1 cellular context compared by ENCODE assay signal in the genomic region with DNA sequence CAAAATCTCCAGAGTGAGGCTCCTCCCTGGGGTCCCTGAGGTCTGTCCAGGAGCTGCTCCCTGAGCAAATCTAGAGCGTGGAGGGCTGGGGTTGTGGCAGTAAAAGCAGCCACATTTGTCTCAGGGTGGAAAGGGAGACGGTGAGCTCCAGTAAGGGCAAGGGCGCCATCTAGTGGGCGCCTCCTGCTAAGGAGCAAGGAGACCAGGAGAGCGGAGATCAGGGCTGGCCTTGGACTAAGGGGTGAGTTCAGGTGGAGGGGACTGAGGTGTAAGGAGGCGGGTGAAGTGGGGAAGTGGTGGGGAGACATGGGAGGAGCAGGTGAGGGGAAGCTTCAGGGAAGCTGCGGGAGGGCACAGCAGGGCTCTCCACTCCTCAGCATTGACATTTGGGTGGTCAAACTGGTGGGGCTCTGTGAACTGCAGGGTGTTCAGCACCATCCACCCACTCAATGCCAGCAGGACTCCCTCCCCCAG.
TF ChIP-seq lines count a peak whose summit lies in the region.

No MANE protein-coding gene starts in this region.

TF ChIP-seq in GM12878, 131 proteins besides CTCF, POLR2A, EP300 and RAD21 (continued from another document):
- no peak for TF ChIP-seq ZBTB33 (IDR thresholded peaks at IDR 0.05)
- no peak for TF ChIP-seq PAX8 (IDR thresholded peaks at IDR 0.05)
- peak; percentile 77 for TF ChIP-seq SMC3 (IDR thresholded peaks at IDR 0.05; ENCODE audit: borderline replicate concordance, low read length)
- 0 out of 2 replicates have a peak, but pooled peaks have one; percentile 23 for TF ChIP-seq NBN (IDR thresholded peaks at IDR 0.05)
- TF ChIP-seq, protein P1, sequence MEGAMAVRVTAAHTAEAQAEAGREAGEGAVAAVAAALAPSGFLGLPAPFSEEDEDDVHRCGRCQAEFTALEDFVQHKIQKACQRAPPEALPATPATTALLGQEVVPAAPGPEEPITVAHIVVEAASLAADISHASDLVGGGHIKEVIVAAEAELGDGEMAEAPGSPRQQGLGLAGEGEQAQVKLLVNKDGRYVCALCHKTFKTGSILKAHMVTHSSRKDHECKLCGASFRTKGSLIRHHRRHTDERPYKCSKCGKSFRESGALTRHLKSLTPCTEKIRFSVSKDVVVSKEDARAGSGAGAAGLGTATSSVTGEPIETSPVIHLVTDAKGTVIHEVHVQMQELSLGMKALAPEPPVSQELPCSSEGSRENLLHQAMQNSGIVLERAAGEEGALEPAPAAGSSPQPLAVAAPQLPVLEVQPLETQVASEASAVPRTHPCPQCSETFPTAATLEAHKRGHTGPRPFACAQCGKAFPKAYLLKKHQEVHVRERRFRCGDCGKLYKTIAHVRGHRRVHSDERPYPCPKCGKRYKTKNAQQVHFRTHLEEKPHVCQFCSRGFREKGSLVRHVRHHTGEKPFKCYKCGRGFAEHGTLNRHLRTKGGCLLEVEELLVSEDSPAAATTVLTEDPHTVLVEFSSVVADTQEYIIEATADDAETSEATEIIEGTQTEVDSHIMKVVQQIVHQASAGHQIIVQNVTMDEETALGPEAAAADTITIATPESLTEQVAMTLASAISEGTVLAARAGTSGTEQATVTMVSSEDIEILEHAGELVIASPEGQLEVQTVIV (IDR thresholded peaks at IDR 0.05; ENCODE audit: borderline replicate concordance, partially characterized antibody): peak; percentile 27
- TF ChIP-seq SMARCA5 (IDR thresholded peaks at IDR 0.05): no peak
- TF ChIP-seq KAT2A (conservative IDR thresholded peaks at IDR 0.05; ENCODE audit: control insufficient read depth, low read depth, low read length): no peak
- TF ChIP-seq RB1 (IDR thresholded peaks at IDR 0.05; ENCODE audit: borderline replicate concordance): peak; percentile 38; the same call in 1 of the 2 replicates
- no peak for TF ChIP-seq SMAD1 (IDR thresholded peaks at IDR 0.05; ENCODE audit: low read depth, partially characterized antibody)
- TF ChIP-seq RBBP5 (conservative IDR thresholded peaks at IDR 0.05): no peak
- no peak for TF ChIP-seq PML (IDR thresholded peaks at IDR 0.05; ENCODE audit: low read length)
- TF ChIP-seq IKZF2 (IDR thresholded peaks at IDR 0.05): no peak
- no peak for TF ChIP-seq RCOR1 (conservative IDR thresholded peaks at IDR 0.05; ENCODE audit: low read depth, low read length)
- no peak for TF ChIP-seq ZSCAN29 (IDR thresholded peaks at IDR 0.05)
- TF ChIP-seq FOXK2 (IDR thresholded peaks at IDR 0.05): no peak
- no peak for TF ChIP-seq BMI1 (IDR thresholded peaks at IDR 0.05; ENCODE audit: borderline replicate concordance)
- TF ChIP-seq BACH1 (IDR thresholded peaks at IDR 0.05; ENCODE audit: borderline replicate concordance): 0 out of 2 replicates have a peak, but pooled peaks have one; percentile 11
- 0 out of 3 replicates have a peak, but pooled peaks of 1 of the 2 experiments have one; percentile 37 for TF ChIP-seq EGR1 (IDR thresholded peaks at IDR 0.05; ENCODE audit: borderline replicate concordance in 1 of 2, low read depth in 2 of 2, low read length in 2 of 2)
- TF ChIP-seq FOXM1 (IDR thresholded peaks at IDR 0.05; ENCODE audit: low read depth, low read length): 0 out of 2 replicates have a peak, but pooled peaks have one; percentile 21
- peak; percentile 15 for TF ChIP-seq RELA (IDR thresholded peaks at IDR 0.05; ENCODE audit: borderline replicate concordance, partially characterized antibody)
- TF ChIP-seq YY1 (IDR thresholded peaks at IDR 0.05; ENCODE audit: low read depth, low read length): peak; percentile 63
TF ChIP-seq in GM12878: peak in this region for 10.
